ENCODE assay signal across 8 cellular contexts in genomic region chr6:33633462-33634158, GRCh38. TPM values are rescaled to one million over a fixed set of nuclear protein-coding genes. Genes with fewer than 3 reads are reported as not detected.
A peak's percentile ranks its signal among the peaks of the same experiment; 100 is the strongest.
DNase-seq lines count a peak whose midpoint lies in the region; ATAC-seq and TF ChIP-seq lines count a peak whose summit lies in the region.

No MANE protein-coding gene starts in this region.

- H3K27me3 ChIP-seq in OCI-LY1 (ENCODE audit: insufficient read depth, low read length) (no peaks in the 10 kb centered on the region), neural cell (ENCODE audit: insufficient read depth, low read depth, low read length) (peaks cover 20% of the 10 kb centered on the region), thymus (ENCODE audit: control insufficient read depth, insufficient read depth) (no peaks in the 10 kb centered on the region)

- peak overlapping the region; percentile 88 for H3K27ac Mint-ChIP-seq in activated T-helper 17 cell treated with anti-CD3 and anti-CD28 coated beads, Interleukin-2, amount 50 U/mL, for 72 hours

- H3K27me3 Mint-ChIP-seq in activated T-helper 17 cell treated with anti-CD3 and anti-CD28 coated beads, Interleukin-2, amount 50 U/mL, for 72 hours: no peaks in the 10 kb centered on the region

- H3F3A ChIP-seq in OCI-LY1 (ENCODE audit: insufficient read depth, low read length): no peaks in the 10 kb centered on the region
- no peaks in the 10 kb centered on the region for H3F3A ChIP-seq in neural cell (ENCODE audit: insufficient read depth, low read length, poor library complexity, severe bottlenecking)

- TF ChIP-seq EP300 in neural cell (conservative IDR thresholded peaks at IDR 0.05; ENCODE audit: poor library complexity, severe bottlenecking): no peak

- peak overlapping the region; percentile 59; the same call in 1 of the 2 replicates for H3K9ac ChIP-seq in OCI-LY1 (ENCODE audit: low read length)
- peak overlapping the region; percentile 12 for H3K9ac ChIP-seq in neural cell (ENCODE audit: low read length)

- H3K9me2 ChIP-seq in OCI-LY1 (ENCODE audit: low read depth, low read length) (no peaks in the 10 kb centered on the region), neural cell (ENCODE audit: insufficient read depth, low read length) (no peaks in the 10 kb centered on the region)

- in situ Hi-C loops in GM13977 (cut with MboI; ENCODE audit: low pct_unique_long_range_greater_than_20kb, low sequenced_read_pairs, unreplicated experiment): no loop called here

- peak overlapping the region; percentile 95 for H3K4me2 ChIP-seq in OCI-LY1 (ENCODE audit: low read length)
- peak overlapping the region; percentile 14 for H3K4me2 ChIP-seq in neural cell (ENCODE audit: low read length)

- TF ChIP-seq CTCF in GM13977 (IDR thresholded peaks at IDR 0.05; ENCODE audit: extremely low read depth, insufficient read depth, missing control alignments): no peak
- TF ChIP-seq CTCF in OCI-LY1 (IDR thresholded peaks at IDR 0.05; ENCODE audit: low read length): no peak
- no peak for TF ChIP-seq CTCF in fibroblast of pulmonary artery (IDR thresholded peaks at IDR 0.05; ENCODE audit: low read length, missing control alignments)
- no peak for TF ChIP-seq CTCF in neural cell (IDR thresholded peaks at IDR 0.05; ENCODE audit: poor library complexity, severe bottlenecking)

- H2AFZ ChIP-seq in OCI-LY1 (ENCODE audit: low read length) (no peak overlapping the region), neural cell (ENCODE audit: low read depth, low read length) (peak overlapping the region; percentile 21)

- peaks cover 15% of the 10 kb centered on the region for H3K79me2 ChIP-seq in OCI-LY1 (ENCODE audit: insufficient read depth, low read length)
- H3K79me2 ChIP-seq in neural cell (replicated peaks; ENCODE audit: insufficient read depth, low read length): no peaks in the 10 kb centered on the region

- H3K36me3 ChIP-seq in OCI-LY1 (ENCODE audit: insufficient read depth, low read length) (peaks cover 7% of the 10 kb centered on the region; the same call in 1 of the 2 replicates), neural cell (ENCODE audit: insufficient read depth, low read length) (no peaks in the 10 kb centered on the region), thymus (ENCODE audit: control insufficient read depth, insufficient read depth) (peaks cover 5% of the 10 kb centered on the region)

- no peaks in the 10 kb centered on the region for H4K20me1 ChIP-seq in OCI-LY1 (ENCODE audit: insufficient read depth, low read length)
- H4K20me1 ChIP-seq in neural cell (ENCODE audit: insufficient read depth): no peaks in the 10 kb centered on the region

- peak; percentile 91 for DNase-seq in GM13977 (ENCODE audit: low spot score)
- DNase-seq in fibroblast of pulmonary artery (ENCODE audit: low read depth): peak; percentile 62

- TF ChIP-seq RAD21 in neural cell (conservative IDR thresholded peaks at IDR 0.05): no peak

- peak overlapping the region; percentile 92 for H3K4me3 Mint-ChIP-seq in activated T-helper 17 cell treated with anti-CD3 and anti-CD28 coated beads, Interleukin-2, amount 50 U/mL, for 72 hours

- H3K4me1 Mint-ChIP-seq in activated T-helper 17 cell treated with anti-CD3 and anti-CD28 coated beads, Interleukin-2, amount 50 U/mL, for 72 hours: peaks cover 46% of the 10 kb centered on the region

- H3K9me3 ChIP-seq in OCI-LY1 (ENCODE audit: low read length) (no peaks in the 10 kb centered on the region), neural cell (ENCODE audit: low read length) (no peaks in the 10 kb centered on the region), thymus (ENCODE audit: control insufficient read depth) (no peaks in the 10 kb centered on the region)

- H3K27ac ChIP-seq in OCI-LY1 (ENCODE audit: low read depth, low read length, poor library complexity, severe bottlenecking): peak overlapping the region; percentile 29
- no peak overlapping the region for H3K27ac ChIP-seq in neural cell (ENCODE audit: low read length)
- peak overlapping the region; percentile 53 for H3K27ac ChIP-seq in thymus (ENCODE audit: low read depth)

- ATAC-seq in HG03025 (IDR thresholded peaks at IDR 0.05; ENCODE audit: low FRiP score, unreplicated experiment) (peak; percentile 54), HG03139 (IDR thresholded peaks at IDR 0.05; ENCODE audit: unreplicated experiment) (no peak)
- ATAC-seq in activated T-helper 17 cell treated with anti-CD3 and anti-CD28 coated beads, Interleukin-2, amount 50 U/mL, for 72 hours (replicated peaks): peak; percentile 86

- H3K4me1 ChIP-seq in OCI-LY1 (ENCODE audit: insufficient read depth, low read length, severe bottlenecking) (peaks cover 33% of the 10 kb centered on the region), thymus (ENCODE audit: control insufficient read depth, insufficient read depth, low read length) (peaks cover 8% of the 10 kb centered on the region)

- H3K4me3 ChIP-seq in OCI-LY1 (ENCODE audit: low read depth, low read length, poor library complexity, severe bottlenecking): peak overlapping the region; percentile 62
- H3K4me3 ChIP-seq in fibroblast of pulmonary artery (replicated peaks; ENCODE audit: low read depth, low read length): peak overlapping the region; percentile 51
- H3K4me3 ChIP-seq in neural cell (ENCODE audit: low read length): peak overlapping the region; percentile 63
- peak overlapping the region; percentile 57 for H3K4me3 ChIP-seq in thymus (ENCODE audit: low read length)

- no peaks in the 10 kb centered on the region for H3K9me3 Mint-ChIP-seq in activated T-helper 17 cell treated with anti-CD3 and anti-CD28 coated beads, Interleukin-2, amount 50 U/mL, for 72 hours

- WGBS in thymus: 1% methylated on average over 85 of the region's 86 CpGs

- H3K36me3 Mint-ChIP-seq in activated T-helper 17 cell treated with anti-CD3 and anti-CD28 coated beads, Interleukin-2, amount 50 U/mL, for 72 hours (ENCODE audit: low read depth): peaks cover 68% of the 10 kb centered on the region

TF ChIP-seq in neural cell, 6 proteins besides CTCF, POLR2A, EP300 and RAD21:
- TF ChIP-seq, protein P1, sequence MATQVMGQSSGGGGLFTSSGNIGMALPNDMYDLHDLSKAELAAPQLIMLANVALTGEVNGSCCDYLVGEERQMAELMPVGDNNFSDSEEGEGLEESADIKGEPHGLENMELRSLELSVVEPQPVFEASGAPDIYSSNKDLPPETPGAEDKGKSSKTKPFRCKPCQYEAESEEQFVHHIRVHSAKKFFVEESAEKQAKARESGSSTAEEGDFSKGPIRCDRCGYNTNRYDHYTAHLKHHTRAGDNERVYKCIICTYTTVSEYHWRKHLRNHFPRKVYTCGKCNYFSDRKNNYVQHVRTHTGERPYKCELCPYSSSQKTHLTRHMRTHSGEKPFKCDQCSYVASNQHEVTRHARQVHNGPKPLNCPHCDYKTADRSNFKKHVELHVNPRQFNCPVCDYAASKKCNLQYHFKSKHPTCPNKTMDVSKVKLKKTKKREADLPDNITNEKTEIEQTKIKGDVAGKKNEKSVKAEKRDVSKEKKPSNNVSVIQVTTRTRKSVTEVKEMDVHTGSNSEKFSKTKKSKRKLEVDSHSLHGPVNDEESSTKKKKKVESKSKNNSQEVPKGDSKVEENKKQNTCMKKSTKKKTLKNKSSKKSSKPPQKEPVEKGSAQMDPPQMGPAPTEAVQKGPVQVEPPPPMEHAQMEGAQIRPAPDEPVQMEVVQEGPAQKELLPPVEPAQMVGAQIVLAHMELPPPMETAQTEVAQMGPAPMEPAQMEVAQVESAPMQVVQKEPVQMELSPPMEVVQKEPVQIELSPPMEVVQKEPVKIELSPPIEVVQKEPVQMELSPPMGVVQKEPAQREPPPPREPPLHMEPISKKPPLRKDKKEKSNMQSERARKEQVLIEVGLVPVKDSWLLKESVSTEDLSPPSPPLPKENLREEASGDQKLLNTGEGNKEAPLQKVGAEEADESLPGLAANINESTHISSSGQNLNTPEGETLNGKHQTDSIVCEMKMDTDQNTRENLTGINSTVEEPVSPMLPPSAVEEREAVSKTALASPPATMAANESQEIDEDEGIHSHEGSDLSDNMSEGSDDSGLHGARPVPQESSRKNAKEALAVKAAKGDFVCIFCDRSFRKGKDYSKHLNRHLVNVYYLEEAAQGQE (IDR thresholded peaks at IDR 0.05; ENCODE audit: borderline replicate concordance): no peak
- TF ChIP-seq POLR2AphosphoS5 (IDR thresholded peaks at IDR 0.05) (no peak), EZH2 (IDR thresholded peaks at IDR 0.05; ENCODE audit: borderline replicate concordance, insufficient read depth, low read length, poor library complexity, severe bottlenecking) (no peak), TAF1 (IDR thresholded peaks at IDR 0.05; ENCODE audit: low read depth) (no peak)

RNA-seq across cellular contexts. Expression of gene ITPR3, which starts 12.5 kb away (rescaled TPM):
- total RNA-seq in activated T-helper 17 cell treated with anti-CD3 and anti-CD28 coated beads, Interleukin-2, amount 50 U/mL, for 72 hours: 10 to 100 TPM; 57.0 to 59.7 TPM
- polyA plus RNA-seq in neural cell (0.11 and 0.16 TPM in 2 replicates), thymus (19.5 TPM)
- 0.23 and 0.24 TPM in 2 replicates for polyA minus RNA-seq in neural cell

RNA-seq across cellular contexts. Expression of gene BAK1, which starts 53.5 kb away (rescaled TPM):
- total RNA-seq in activated T-helper 17 cell treated with anti-CD3 and anti-CD28 coated beads, Interleukin-2, amount 50 U/mL, for 72 hours: 10 to 100 TPM; 48.8 to 61.9 TPM
- polyA plus RNA-seq in neural cell (15.4 and 21.9 TPM in 2 replicates), thymus (25.6 TPM)
- polyA minus RNA-seq in neural cell: 9.3 and 9.7 TPM in 2 replicates

Comparison
In these comparisons a context has a peak if more than half of its experiments do, and no peak if none do; other contexts are left out.
1. RNA of gene ITPR3, which starts 12.5 kb away (polyA plus RNA-seq): 19.5 TPM in thymus (single experiment); 0.11 to 0.16 TPM in neural cell; every median in the first group is over 10 times any median in the second.
2. Peak in every context shown above with its lines, with median percentiles within 50 percentile points of each other: H3K4me3 ChIP-seq.